8 cellular contexts compared by ENCODE assay signal in the genomic region with DNA sequence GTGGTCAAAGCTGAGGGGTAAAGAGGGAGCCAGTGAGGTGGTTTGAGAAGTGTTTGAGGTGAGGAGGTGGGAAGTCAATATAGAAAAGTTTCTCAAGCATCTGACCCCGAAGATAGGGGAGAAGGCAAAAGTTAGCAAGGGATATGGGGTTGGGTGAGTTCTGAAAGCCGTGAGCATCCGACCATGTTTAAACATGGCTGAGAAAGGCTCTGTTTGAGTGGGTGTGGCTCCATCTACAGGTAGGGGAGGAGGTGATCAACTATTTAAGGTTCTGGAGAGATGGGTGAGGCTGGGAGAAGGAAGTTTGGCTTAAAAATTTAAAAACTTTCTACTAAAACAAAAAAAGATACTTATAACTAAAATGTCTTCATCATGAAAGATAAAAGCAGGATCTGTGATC.
DNase-seq lines count a peak whose midpoint lies in the region; ATAC-seq lines count a peak whose summit lies in the region.

No MANE protein-coding gene starts in this region.

- DNase-seq in activated CD4-positive, alpha-beta T cell treated with anti-CD3 and anti-CD28 coated beads for 4 hours: peak; percentile 14 to 32
- no peak for DNase-seq in activated CD4-positive, alpha-beta T cell treated with anti-CD3 and anti-CD28 coated beads for 1 hour
- DNase-seq in NCI-H526 (lab: John Stamatoyannopoulos, UW) (peak; percentile 27 to 70), cerebellar nuclear complex (lab: John Stamatoyannopoulos, UW) (no peak), NCI-H446 treated with DMSO at 0.1 percent for 48 hours (lab: John Stamatoyannopoulos, UW) (no peak), GM03348 (ENCODE audit: low spot score) (no peak)
- peak in 2 of 3 experiments; percentile 9 to 10 for DNase-seq in effector memory CD8-positive, alpha-beta T cell
- peak; percentile 3 to 14 for DNase-seq in stimulated activated CD4-positive, alpha-beta T cell treated with anti-CD3 and anti-CD28 coated beads, Interleukin-4, amount 100 ng/mL, for 4 hours

- no peaks in the 10 kb centered on the region for H3K9me3 Mint-ChIP-seq in effector memory CD8-positive, alpha-beta T cell

- H3K4me1 Mint-ChIP-seq in effector memory CD8-positive, alpha-beta T cell (ENCODE audit: low read depth in 2 of 2): peaks cover 0 to 3% of the 10 kb centered on the region in 2 donors

- no peak overlapping the region for H3K4me3 Mint-ChIP-seq in effector memory CD8-positive, alpha-beta T cell

- H3K36me3 Mint-ChIP-seq in effector memory CD8-positive, alpha-beta T cell (ENCODE audit: insufficient read depth): no peaks in the 10 kb centered on the region

- peaks cover 54 to 78% of the 10 kb centered on the region in 2 donors for H3K27me3 Mint-ChIP-seq in effector memory CD8-positive, alpha-beta T cell

- peak; percentile 54 for ATAC-seq in effector memory CD8-positive, alpha-beta T cell (replicated peaks)

- H3K27ac Mint-ChIP-seq in effector memory CD8-positive, alpha-beta T cell: no peak overlapping the region

Comparison
In these comparisons a context has a peak if more than half of its experiments do, and no peak if none do; other contexts are left out.
1. DNase-seq: peak in activated CD4-positive, alpha-beta T cell treated with anti-CD3 and anti-CD28 coated beads for 4 hours (2 of 2), NCI-H526 (2 of 2), effector memory CD8-positive, alpha-beta T cell (2 of 3) and stimulated activated CD4-positive, alpha-beta T cell treated with anti-CD3 and anti-CD28 coated beads, Interleukin-4, amount 100 ng/mL, for 4 hours (2 of 2); none in activated CD4-positive, alpha-beta T cell treated with anti-CD3 and anti-CD28 coated beads for 1 hour (single experiment), cerebellar nuclear complex (0 of 2), NCI-H446 treated with DMSO at 0.1 percent for 48 hours (single experiment) and GM03348 (single experiment).